In the genomic region with DNA sequence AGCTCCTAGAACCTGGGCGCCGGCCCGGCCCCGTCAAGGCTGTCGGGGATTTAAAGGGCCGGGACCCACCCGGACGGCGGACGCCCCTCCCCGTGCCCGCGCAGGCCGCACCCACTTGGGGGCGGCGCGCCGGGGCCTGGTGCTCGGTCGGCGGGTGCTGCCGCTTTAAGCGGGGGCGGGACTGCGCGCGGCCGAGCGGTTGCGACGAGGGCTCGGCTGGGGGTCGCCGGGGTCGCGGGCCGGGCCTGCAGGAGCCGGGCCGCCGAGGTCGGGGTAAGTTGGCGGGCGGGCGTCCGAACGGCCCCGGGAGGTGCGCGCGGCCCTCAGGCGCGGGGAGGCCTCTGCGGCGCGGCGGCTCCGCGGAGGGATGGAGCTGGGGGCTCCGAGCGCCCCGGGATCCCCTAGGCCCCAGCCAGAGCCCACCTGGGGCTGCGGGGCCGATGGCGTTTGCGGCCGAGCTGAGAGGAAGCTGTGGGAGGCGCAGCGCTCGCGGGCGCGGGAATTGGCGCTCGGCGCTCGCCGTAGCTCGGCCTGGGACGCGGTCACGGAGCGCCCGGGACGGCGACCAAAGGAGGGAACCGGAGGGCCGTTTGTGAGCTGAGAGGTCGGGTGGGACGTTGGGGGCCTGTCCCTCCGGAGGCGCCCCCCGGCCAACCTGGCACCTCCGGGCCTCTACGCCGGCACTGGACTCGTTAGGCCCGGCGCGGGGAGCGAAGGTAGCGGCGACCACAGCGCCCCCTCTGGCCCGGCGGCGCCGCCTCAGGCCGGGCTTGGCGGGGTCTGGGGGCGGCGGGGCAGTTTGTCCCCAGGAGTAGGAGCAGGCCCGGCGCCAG, we compare ENCODE assay signal across 1 cellular context.
TF ChIP-seq lines count a peak whose summit lies in the region.

Gene TRRAP, plus strand, starts transcription at position 168 of the 833 bp plus-strand sequence. CDS start 2,619 bp downstream, outside the sequence.

TF ChIP-seq in GM12878, 131 proteins besides CTCF, POLR2A, EP300 and RAD21 (continued from another document and continues in another):
- TF ChIP-seq TAF1 (IDR thresholded peaks at IDR 0.05; ENCODE audit: borderline replicate concordance, low read depth, low read length) (peak; percentile 52; the same call in 1 of the 2 replicates), NFIC (IDR thresholded peaks at IDR 0.05; ENCODE audit: low read depth, low read length) (no peak), MYC (IDR thresholded peaks at IDR 0.05; ENCODE audit: insufficient read depth, insufficient read length, insufficient replicate concordance, low read length, severe bottlenecking) (no peak), POLR2AphosphoS2 (IDR thresholded peaks at IDR 0.05; ENCODE audit: low read depth, low read length) (0 out of 2 replicates have a peak, but pooled peaks have one; percentile 6), BACH1 (IDR thresholded peaks at IDR 0.05; ENCODE audit: borderline replicate concordance) (peak; percentile 67), YY1 (IDR thresholded peaks at IDR 0.05; ENCODE audit: low read depth, low read length) (no peak), ZSCAN29 (IDR thresholded peaks at IDR 0.05) (0 out of 2 replicates have a peak, but pooled peaks have one; percentile 7), SIN3A (IDR thresholded peaks at IDR 0.05; ENCODE audit: low read depth, low read length) (no peak), SIX5 (IDR thresholded peaks at IDR 0.05; ENCODE audit: low read depth, low read length, severe bottlenecking) (peak; percentile 4), PKNOX1 (IDR thresholded peaks at IDR 0.05) (no peak), IKZF1 (conservative IDR thresholded peaks at IDR 0.05) (peak; percentile 93), EED (IDR thresholded peaks at IDR 0.05; ENCODE audit: low read depth) (no peak), LARP7 (IDR thresholded peaks at IDR 0.05) (peak; percentile 96), CHD2 (IDR thresholded peaks at IDR 0.05; ENCODE audit: borderline replicate concordance, low read depth, low read length) (peak; percentile 40; the same call in 1 of the 2 replicates), WRNIP1 (IDR thresholded peaks at IDR 0.05; ENCODE audit: borderline replicate concordance, low read depth, low read length) (no peak), TARDBP (IDR thresholded peaks at IDR 0.05; ENCODE audit: borderline replicate concordance) (no peak), TCF12 (IDR thresholded peaks at IDR 0.05; ENCODE audit: low read depth, low read length) (no peak), SREBF1 (IDR thresholded peaks at IDR 0.05; ENCODE audit: low read length) (no peak), NFXL1 (IDR thresholded peaks at IDR 0.05; ENCODE audit: borderline replicate concordance) (no peak), YBX1 (IDR thresholded peaks at IDR 0.05) (no peak), STAT3 (IDR thresholded peaks at IDR 0.05; ENCODE audit: low read depth, low read length) (no peak), HDGF (IDR thresholded peaks at IDR 0.05) (no peak), RELA (IDR thresholded peaks at IDR 0.05; ENCODE audit: borderline replicate concordance, partially characterized antibody) (no peak), ZNF592 (IDR thresholded peaks at IDR 0.05) (no peak), ATF2 (IDR thresholded peaks at IDR 0.05; ENCODE audit: low read length) (no peak), CBFB (IDR thresholded peaks at IDR 0.05; ENCODE audit: low read depth) (0 out of 2 replicates have a peak, but pooled peaks have one; percentile 17), TBL1XR1 (IDR thresholded peaks at IDR 0.05; ENCODE audit: low read depth, low read length) (no peak), HCFC1 (IDR thresholded peaks at IDR 0.05; ENCODE audit: low read length) (peak; percentile 56), JUND (IDR thresholded peaks at IDR 0.05; ENCODE audit: low read depth, low read length) (no peak), SMC3 (IDR thresholded peaks at IDR 0.05; ENCODE audit: borderline replicate concordance, low read length) (no peak), NR2F1 (conservative IDR thresholded peaks at IDR 0.05) (peak; percentile 98), GABPA (IDR thresholded peaks at IDR 0.05; ENCODE audit: low read depth) (no peak), PBX3 (IDR thresholded peaks at IDR 0.05; ENCODE audit: insufficient replicate concordance, low read depth, low read length) (no peak), POU2F2 (IDR thresholded peaks at IDR 0.05; ENCODE audit: borderline replicate concordance, low read depth, low read length) (no peak; the same call in 2 of the 3 replicates), RB1 (IDR thresholded peaks at IDR 0.05; ENCODE audit: borderline replicate concordance) (peak; percentile 92; the same call in 1 of the 2 replicates), ZNF217 (IDR thresholded peaks at IDR 0.05) (peak; percentile 62; the same call in 1 of the 2 replicates), MEF2A (IDR thresholded peaks at IDR 0.05; ENCODE audit: insufficient read depth, low read depth, low read length) (no peak), KAT2A (conservative IDR thresholded peaks at IDR 0.05; ENCODE audit: control insufficient read depth, low read depth, low read length) (no peak), MYB (IDR thresholded peaks at IDR 0.05; ENCODE audit: borderline replicate concordance, low read depth, low read length) (no peak)
- TF ChIP-seq, protein P1, sequence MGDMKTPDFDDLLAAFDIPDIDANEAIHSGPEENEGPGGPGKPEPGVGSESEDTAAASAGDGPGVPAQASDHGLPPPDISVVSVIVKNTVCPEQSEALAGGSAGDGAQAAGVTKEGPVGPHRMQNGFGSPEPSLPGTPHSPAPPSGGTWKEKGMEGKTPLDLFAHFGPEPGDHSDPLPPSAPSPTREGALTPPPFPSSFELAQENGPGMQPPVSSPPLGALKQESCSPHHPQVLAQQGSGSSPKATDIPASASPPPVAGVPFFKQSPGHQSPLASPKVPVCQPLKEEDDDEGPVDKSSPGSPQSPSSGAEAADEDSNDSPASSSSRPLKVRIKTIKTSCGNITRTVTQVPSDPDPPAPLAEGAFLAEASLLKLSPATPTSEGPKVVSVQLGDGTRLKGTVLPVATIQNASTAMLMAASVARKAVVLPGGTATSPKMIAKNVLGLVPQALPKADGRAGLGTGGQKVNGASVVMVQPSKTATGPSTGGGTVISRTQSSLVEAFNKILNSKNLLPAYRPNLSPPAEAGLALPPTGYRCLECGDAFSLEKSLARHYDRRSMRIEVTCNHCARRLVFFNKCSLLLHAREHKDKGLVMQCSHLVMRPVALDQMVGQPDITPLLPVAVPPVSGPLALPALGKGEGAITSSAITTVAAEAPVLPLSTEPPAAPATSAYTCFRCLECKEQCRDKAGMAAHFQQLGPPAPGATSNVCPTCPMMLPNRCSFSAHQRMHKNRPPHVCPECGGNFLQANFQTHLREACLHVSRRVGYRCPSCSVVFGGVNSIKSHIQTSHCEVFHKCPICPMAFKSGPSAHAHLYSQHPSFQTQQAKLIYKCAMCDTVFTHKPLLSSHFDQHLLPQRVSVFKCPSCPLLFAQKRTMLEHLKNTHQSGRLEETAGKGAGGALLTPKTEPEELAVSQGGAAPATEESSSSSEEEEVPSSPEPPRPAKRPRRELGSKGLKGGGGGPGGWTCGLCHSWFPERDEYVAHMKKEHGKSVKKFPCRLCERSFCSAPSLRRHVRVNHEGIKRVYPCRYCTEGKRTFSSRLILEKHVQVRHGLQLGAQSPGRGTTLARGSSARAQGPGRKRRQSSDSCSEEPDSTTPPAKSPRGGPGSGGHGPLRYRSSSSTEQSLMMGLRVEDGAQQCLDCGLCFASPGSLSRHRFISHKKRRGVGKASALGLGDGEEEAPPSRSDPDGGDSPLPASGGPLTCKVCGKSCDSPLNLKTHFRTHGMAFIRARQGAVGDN (IDR thresholded peaks at IDR 0.05), result peak; percentile 49; the same call in 1 of the 2 replicates
- TF ChIP-seq, protein P2, sequence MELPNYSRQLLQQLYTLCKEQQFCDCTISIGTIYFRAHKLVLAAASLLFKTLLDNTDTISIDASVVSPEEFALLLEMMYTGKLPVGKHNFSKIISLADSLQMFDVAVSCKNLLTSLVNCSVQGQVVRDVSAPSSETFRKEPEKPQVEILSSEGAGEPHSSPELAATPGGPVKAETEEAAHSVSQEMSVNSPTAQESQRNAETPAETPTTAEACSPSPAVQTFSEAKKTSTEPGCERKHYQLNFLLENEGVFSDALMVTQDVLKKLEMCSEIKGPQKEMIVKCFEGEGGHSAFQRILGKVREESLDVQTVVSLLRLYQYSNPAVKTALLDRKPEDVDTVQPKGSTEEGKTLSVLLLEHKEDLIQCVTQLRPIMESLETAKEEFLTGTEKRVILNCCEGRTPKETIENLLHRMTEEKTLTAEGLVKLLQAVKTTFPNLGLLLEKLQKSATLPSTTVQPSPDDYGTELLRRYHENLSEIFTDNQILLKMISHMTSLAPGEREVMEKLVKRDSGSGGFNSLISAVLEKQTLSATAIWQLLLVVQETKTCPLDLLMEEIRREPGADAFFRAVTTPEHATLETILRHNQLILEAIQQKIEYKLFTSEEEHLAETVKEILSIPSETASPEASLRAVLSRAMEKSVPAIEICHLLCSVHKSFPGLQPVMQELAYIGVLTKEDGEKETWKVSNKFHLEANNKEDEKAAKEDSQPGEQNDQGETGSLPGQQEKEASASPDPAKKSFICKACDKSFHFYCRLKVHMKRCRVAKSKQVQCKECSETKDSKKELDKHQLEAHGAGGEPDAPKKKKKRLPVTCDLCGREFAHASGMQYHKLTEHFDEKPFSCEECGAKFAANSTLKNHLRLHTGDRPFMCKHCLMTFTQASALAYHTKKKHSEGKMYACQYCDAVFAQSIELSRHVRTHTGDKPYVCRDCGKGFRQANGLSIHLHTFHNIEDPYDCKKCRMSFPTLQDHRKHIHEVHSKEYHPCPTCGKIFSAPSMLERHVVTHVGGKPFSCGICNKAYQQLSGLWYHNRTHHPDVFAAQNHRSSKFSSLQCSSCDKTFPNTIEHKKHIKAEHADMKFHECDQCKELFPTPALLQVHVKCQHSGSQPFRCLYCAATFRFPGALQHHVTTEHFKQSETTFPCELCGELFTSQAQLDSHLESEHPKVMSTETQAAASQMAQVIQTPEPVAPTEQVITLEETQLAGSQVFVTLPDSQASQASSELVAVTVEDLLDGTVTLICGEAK (IDR thresholded peaks at IDR 0.05; ENCODE audit: borderline replicate concordance), result no peak
- TF ChIP-seq, protein P3, sequence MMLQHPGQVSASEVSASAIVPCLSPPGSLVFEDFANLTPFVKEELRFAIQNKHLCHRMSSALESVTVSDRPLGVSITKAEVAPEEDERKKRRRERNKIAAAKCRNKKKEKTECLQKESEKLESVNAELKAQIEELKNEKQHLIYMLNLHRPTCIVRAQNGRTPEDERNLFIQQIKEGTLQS (IDR thresholded peaks at IDR 0.05; ENCODE audit: borderline replicate concordance, extremely low read depth, low read depth, low read length), result 0 out of 2 replicates have a peak, but pooled peaks have one; percentile 12
